Comparison of ENCODE assay signal across 11 cellular contexts in genomic region chr6:166156942-166157341, GRCh38. TPM values are rescaled to one million over a fixed set of nuclear protein-coding genes. Genes with fewer than 3 reads are reported as not detected.
A peak's percentile ranks its signal among the peaks of the same experiment; 100 is the strongest.
DNase-seq lines count a peak whose midpoint lies in the region; ATAC-seq and TF ChIP-seq lines count a peak whose summit lies in the region.
"Had no signal": no experiment of that assay in that cellular context is flagged by ENCODE, and none has a peak within 500 bp of the region (broad histone marks: within the 10 kb centered on the region; RNA-seq: fewer than 3 reads in every experiment).

No MANE protein-coding gene starts in this region.

- no TSS peak for BruUV-seq in Panc1 (replicated peaks; lab: Mats Ljungman, UMichigan)

- H3K27ac ChIP-seq in left ventricle myocardium inferior (replicated peaks) (no peak overlapping the region), Panc1 (ENCODE audit: low read length) (no peak overlapping the region)

- peaks cover 58% of the 10 kb centered on the region for H3K27me3 ChIP-seq in left ventricle myocardium inferior (ENCODE audit: low read depth)
- peaks cover 2% of the 10 kb centered on the region for H3K27me3 ChIP-seq in Panc1 (ENCODE audit: control insufficient read depth, insufficient read depth, low read length)

- intact Hi-C loops in left ventricle myocardium inferior (cut with micrococcal nuclease) = no loop called here
- intact Hi-C loops in Right ventricle myocardium inferior (cut with DNase I) = loop anchor here (5.0 kb wide), 1 partner anchor 245 kb away; no protein-coding TSS in a partner anchor
- intact Hi-C loops in Panc1 (cut with micrococcal nuclease; ENCODE audit: unreplicated experiment) = loop anchor here (5.0 kb wide), 1 partner anchor 245 kb away; no protein-coding TSS in a partner anchor

- H3K4me1 ChIP-seq in left ventricle myocardium inferior = no peaks in the 10 kb centered on the region
- no peaks in the 10 kb centered on the region for H3K4me1 ChIP-seq in Panc1 (ENCODE audit: control insufficient read depth, insufficient read depth, low read length)

- POLR2A ChIA-PET in Panc1 (lab: Charles Lee) = no interaction called here

- in situ Hi-C loops in Panc1 (cut with HindIII; ENCODE audit: low pct_unique_long_range_greater_than_20kb, low sequenced_read_pairs) = no loop called here

- H3K4me3 ChIP-seq in left ventricle myocardium inferior (no peak overlapping the region), Panc1 (ENCODE audit: low read depth in 2 of 2, low read length in 2 of 2) (no peak overlapping the region)

- CTCF ChIA-PET in Panc1 (lab: Charles Lee) = interaction anchor here (1.3 kb wide), 1 partner anchor 244 kb away, joined by 5 read pairs; no protein-coding TSS in a partner anchor

- H3K9me3 ChIP-seq in left ventricle myocardium inferior (replicated peaks) = peaks cover 1% of the 10 kb centered on the region
- no peaks in the 10 kb centered on the region for H3K9me3 ChIP-seq in Panc1 (ENCODE audit: control insufficient read depth, insufficient read depth, low read depth, low read length)

- TF ChIP-seq CTCF in left ventricle myocardium inferior (IDR thresholded peaks at IDR 0.05; ENCODE audit: borderline replicate concordance) = peak; percentile 45
- TF ChIP-seq CTCF in Panc1 (IDR thresholded peaks at IDR 0.05) = peak; percentile 67

- no peak for ATAC-seq in Right ventricle myocardium inferior
- peak; percentile 78 for ATAC-seq in Panc1
- ATAC-seq in GM18517 (IDR thresholded peaks at IDR 0.05; ENCODE audit: unreplicated experiment) = no peak
- no peak for ATAC-seq in GM21360 (IDR thresholded peaks at IDR 0.05; ENCODE audit: unreplicated experiment)

- H3K36me3 ChIP-seq in left ventricle myocardium inferior = no peaks in the 10 kb centered on the region
- no peaks in the 10 kb centered on the region for H3K36me3 ChIP-seq in Panc1 (ENCODE audit: control insufficient read depth, insufficient read depth, low read length)

- DNase-seq in left ventricle myocardium inferior = no peak
- no peak for DNase-seq in Right ventricle myocardium inferior (ENCODE audit: missing footprints)
- DNase-seq in Panc1 (ENCODE audit: low read depth, low spot score) = no peak
- DNase-seq in inferior parietal cortex (ENCODE audit: extremely low spot score) = peak; percentile 64
- no peak for DNase-seq in AG08396 (ENCODE audit: low spot score)
- DNase-seq in activated CD4-positive, alpha-beta T cell treated with anti-CD3 and anti-CD28 coated beads, Interleukin-2, amount 50 U/mL, for 1 hour = no peak
- DNase-seq: activated T-cell treated with anti-CD3 and anti-CD28 coated beads, Interleukin-2, amount 50 U/mL, for 24 hours; occipital lobe had no signal

RNA-seq across cellular contexts. Expression of gene TBXT, which starts 10.7 kb away (rescaled TPM):
- not detected for total RNA-seq in left ventricle myocardium inferior
- total RNA-seq in Right ventricle myocardium inferior = not detected
- not detected for total RNA-seq in Panc1 (2021; ENCODE audit: unreplicated experiment)
- not detected for polyA plus RNA-seq in Panc1 (2012; ENCODE audit: insufficient read length)
- total RNA-seq: dermis microvascular lymphatic vessel endothelial cell, occipital lobe had no signal
